17 cellular contexts compared by ENCODE assay signal in the genomic region with DNA sequence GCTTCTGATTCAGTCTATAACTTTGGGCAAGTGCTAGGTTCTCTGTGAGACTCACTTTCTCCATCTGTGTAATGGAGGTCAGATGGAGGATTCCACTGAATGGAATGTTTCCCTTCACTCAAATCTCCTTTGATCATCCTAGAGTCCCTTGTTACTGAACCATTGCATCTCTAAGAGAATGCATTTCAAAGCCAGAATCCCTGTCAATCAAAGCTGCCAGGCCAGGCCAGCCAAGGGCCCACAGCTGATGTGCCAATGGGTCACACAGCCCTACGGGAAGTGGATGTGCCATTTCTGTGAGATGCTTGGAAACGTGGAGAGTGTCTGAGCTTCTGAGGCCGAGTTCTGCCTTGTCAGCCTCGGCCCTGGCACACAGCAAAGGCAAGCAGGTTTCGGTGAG. TPM values are rescaled to one million over a fixed set of nuclear protein-coding genes. Genes with fewer than 3 reads are reported as not detected.
A peak's percentile ranks its signal among the peaks of the same experiment; 100 is the strongest.
DNase-seq lines count a peak whose midpoint lies in the region; ATAC-seq, FAIRE-seq and TF ChIP-seq lines count a peak whose summit lies in the region.
"Had no signal": no experiment of that assay in that cellular context is flagged by ENCODE, and none has a peak within 500 bp of the region (broad histone marks: within the 10 kb centered on the region; RNA-seq: fewer than 3 reads in every experiment).

No MANE protein-coding gene starts in this region.

- peaks cover 0 to 59% (median 30%) of the 10 kb centered on the region in 12 donors for H3K4me1 ChIP-seq in heart left ventricle
- no peaks in the 10 kb centered on the region for H3K4me1 ChIP-seq in K562 (replicated peaks in 1 of 2; ENCODE audit: control insufficient read depth in 2 of 2, insufficient read depth in 2 of 2, low read length in 2 of 2)
- H3K4me1 ChIP-seq in neuronal stem cell (ENCODE audit: control insufficient read depth in 2 of 2, insufficient read depth in 1 of 2, low read depth in 1 of 2, low read length in 2 of 2): peaks cover 0 to 12% of the 10 kb centered on the region in 2 donors
- H3K4me1 ChIP-seq: Caco-2 had no signal

- TF ChIP-seq RAD21 in K562 (CRISPR knock-in tag; conservative IDR thresholded peaks at IDR 0.05 in 1 of 2, IDR thresholded peaks at IDR 0.05 in 1 of 2): no peak

- no peak overlapping the region for H3K23ac ChIP-seq in neuronal stem cell (ENCODE audit: low read depth, low read length, poor library complexity)

- no peak for TF ChIP-seq EP300 in K562 (IDR thresholded peaks at IDR 0.05; ENCODE audit: low read length)

- H3K27ac ChIP-seq in heart left ventricle (peak overlapping the region in 11 of 12 donors; percentile 37 to 95 (median 80)), K562 (ENCODE audit: extremely low read depth, low read depth, low read length) (no peak overlapping the region), neuronal stem cell (replicated peaks; ENCODE audit: low read length) (no peak overlapping the region)
- H3K27ac ChIP-seq: 22Rv1 had no signal

- no peak for TF ChIP-seq POLR2A in heart left ventricle (IDR thresholded peaks at IDR 0.05)
- TF ChIP-seq POLR2A in K562 (conservative IDR thresholded peaks at IDR 0.05): no peak

- H4K20me1 ChIP-seq in K562 (replicated peaks; ENCODE audit: control insufficient read depth, insufficient read depth, low read length): no peaks in the 10 kb centered on the region; the same call in 1 of the 2 replicates

- POLR2A ChIA-PET in K562 (lab: Yijun Ruan, JAX): interaction anchor here (0.6 to 1.6 kb wide), 3 partner anchors 11 to 634 kb away, joined by 3 to 7 read pairs (median 6); no protein-coding TSS in a partner anchor

- DNase-seq in heart left ventricle: no peak
- no peak for DNase-seq in Right ventricle myocardium inferior (ENCODE audit: missing footprints)
- DNase-seq in ELF-1 (ENCODE audit: low read depth, low spot score): peak; percentile 28
- DNase-seq in K562 (ENCODE audit: extremely low read depth in 1 of 4, low spot score in 3 of 4): no peak
- no peak for DNase-seq in neuronal stem cell (ENCODE audit: low spot score)
- DNase-seq in NCI-H748 (lab: John Stamatoyannopoulos, UW; ENCODE audit: unreplicated experiment): no peak
- no peak for DNase-seq in NCI-H82 (lab: John Stamatoyannopoulos, UW)
- DNase-seq in COLO668 (lab: John Stamatoyannopoulos, UW; ENCODE audit: unreplicated experiment): no peak
- DNase-seq: Caco-2; CD8-positive, alpha-beta T cell; DMS53; HCEC 1CT; HFFc6 had no signal

- BruUV-seq in K562 (replicated peaks; lab: Mats Ljungman, UMichigan): no TSS peak

- CTCF ChIA-PET in K562 (lab: Yijun Ruan, JAX; ENCODE audit: low intra/inter-chr PET ratio): no interaction called here

- no peaks in the 10 kb centered on the region for H3K79me1 ChIP-seq in neuronal stem cell (ENCODE audit: low read depth, low read length)

- no peak overlapping the region for H2AFZ ChIP-seq in K562 (ENCODE audit: low read depth, low read length)
- no peak overlapping the region for H2AFZ ChIP-seq in neuronal stem cell (ENCODE audit: low read length)

- FAIRE-seq in K562 (lab: Jason Lieb, UNC): no peak
- FAIRE-seq: HepG2, HTR-8/SVneo had no signal

- no peak for ATAC-seq in heart left ventricle
- no peak for ATAC-seq in Right ventricle myocardium inferior
- ATAC-seq in K562: no peak
- ATAC-seq: CD8-positive, alpha-beta T cell; HepG2 had no signal

- H4K91ac ChIP-seq in neuronal stem cell (ENCODE audit: low read depth, low read length, poor library complexity): no peak overlapping the region

- no peak overlapping the region for H3K14ac ChIP-seq in neuronal stem cell (ENCODE audit: low read length)

- no peak overlapping the region for H4K8ac ChIP-seq in neuronal stem cell (ENCODE audit: low read depth, low read length)

- no peak overlapping the region for H3K4me2 ChIP-seq in K562 (ENCODE audit: insufficient read depth, low read length)
- H3K4me2 ChIP-seq in neuronal stem cell (ENCODE audit: insufficient read depth, low read length, poor library complexity, severe bottlenecking): no peak overlapping the region

- H3K9ac ChIP-seq in K562 (ENCODE audit: insufficient read depth in 1 of 2, low read depth in 2 of 2, low read length in 2 of 2) (no peak overlapping the region), neuronal stem cell (ENCODE audit: low read depth, low read length, poor library complexity) (no peak overlapping the region)

- peaks cover 3% of the 10 kb centered on the region for H3K9me1 ChIP-seq in K562 (ENCODE audit: control insufficient read depth, insufficient read depth, low read length)

- H3K4ac ChIP-seq in neuronal stem cell (ENCODE audit: low read length): no peak overlapping the region

- H3K79me2 ChIP-seq in K562 (ENCODE audit: control insufficient read depth, insufficient read depth, low read length): no peaks in the 10 kb centered on the region

- H3K18ac ChIP-seq in neuronal stem cell (ENCODE audit: low read length): no peak overlapping the region

- intact Hi-C loops in heart left ventricle (cut with DNase I) (loop anchor here in 1 of 10 donors (2.0 kb wide), 1 partner anchor 28 kb away; no protein-coding TSS in a partner anchor), Right ventricle myocardium inferior (cut with DNase I) (loop anchor here (2.0 kb wide), 2 partner anchors 28 to 36 kb away; no protein-coding TSS in a partner anchor), K562 (cut with micrococcal nuclease) (no loop called here)

- in situ Hi-C loops in K562 (cut with MboI): no loop called here

- H2BK5ac ChIP-seq in neuronal stem cell (ENCODE audit: low read length): no peak overlapping the region

- peaks cover 0 to 41% (median 0%) of the 10 kb centered on the region in 9 donors for H3K36me3 ChIP-seq in heart left ventricle
- no peaks in the 10 kb centered on the region for H3K36me3 ChIP-seq in K562 (ENCODE audit: control insufficient read depth, insufficient read depth, low read length)
- H3K36me3 ChIP-seq in neuronal stem cell (replicated peaks in 1 of 2; ENCODE audit: control insufficient read depth in 2 of 2, insufficient read depth in 2 of 2, low read length in 2 of 2): no peaks in the 10 kb centered on the region

- no peak overlapping the region for H2BK120ac ChIP-seq in neuronal stem cell (ENCODE audit: low read depth, low read length)

- H3K9me3 ChIP-seq in heart left ventricle: no peaks in the 10 kb centered on the region
- H3K9me3 ChIP-seq in K562 (replicated peaks; ENCODE audit: control insufficient read depth, insufficient read depth, low read depth, low read length): no peaks in the 10 kb centered on the region
- no peaks in the 10 kb centered on the region for H3K9me3 ChIP-seq in neuronal stem cell (replicated peaks in 1 of 2; ENCODE audit: control insufficient read depth in 2 of 2, insufficient read depth in 1 of 2, low read depth in 1 of 2, low read length in 2 of 2)
- H3K9me3 ChIP-seq: Caco-2 had no signal

- H2BK15ac ChIP-seq in neuronal stem cell (ENCODE audit: low read length): peak overlapping the region; percentile 30

- 62 to 70% (median 67%) methylated on average over 5 of the region's 5 CpGs for WGBS in heart left ventricle, 4 donors
- 0% methylated on average over 5 of the region's 5 CpGs for WGBS in K562 (ENCODE audit: insufficient coverage, low coverage, missing lambda C conversion rate)
- no CpG with 5 or more reads among the region's 5 CpGs for WGBS in neuronal stem cell (ENCODE audit: extremely low coverage in 2 of 2, insufficient read length in 2 of 2, insufficient replicate concordance in 1 of 2), 2 donors

- H2BK12ac ChIP-seq in neuronal stem cell (ENCODE audit: low read length): no peak overlapping the region

- H3K4me3 ChIP-seq in heart left ventricle (no peak overlapping the region), K562 (no peak overlapping the region), neuronal stem cell (ENCODE audit: low read length in 2 of 2) (no peak overlapping the region)

- no peak for TF ChIP-seq CTCF in heart left ventricle (IDR thresholded peaks at IDR 0.05)
- TF ChIP-seq CTCF in K562 (IDR thresholded peaks at IDR 0.05 in 2 of 3, conservative IDR thresholded peaks at IDR 0.05 in 1 of 3; ENCODE audit: insufficient read depth in 2 of 3, low read depth in 1 of 3, low read length in 3 of 3): no peak

- H2AK5ac ChIP-seq in neuronal stem cell (ENCODE audit: low read depth, low read length): no peak overlapping the region

- H3K27me3 ChIP-seq in heart left ventricle (no peaks in the 10 kb centered on the region), K562 (ENCODE audit: control insufficient read depth in 2 of 2, insufficient read depth in 2 of 2, low read length in 2 of 2) (peaks cover 42 to 78% of the 10 kb centered on the region in 2 experiments), neuronal stem cell (ENCODE audit: control insufficient read depth in 3 of 3, insufficient read depth in 3 of 3, low read depth in 1 of 3, low read length in 3 of 3) (peaks cover 0 to 19% (median 0%) of the 10 kb centered on the region in 3 experiments)

RNA-seq across cellular contexts. Expression of a gene that starts 32.4 kb away (rescaled TPM):
- total RNA-seq in heart left ventricle (100 to 1,000 TPM; 133 to 242 (median 198) TPM), Right ventricle myocardium inferior (163 TPM), K562 (2014; rRNA removed) (0.41 and 0.45 TPM in 2 replicates), K562 (2014; rRNA removed; fragmentation: Illumina TruSeq; extraction: Trizol) (not detected in 2 replicates), K562 (2015; rRNA removed; fragmentation: Illumina TruSeq; extraction: Trizol) (0.07 and 0.26 TPM in 2 replicates), K562 (2021) (0.22 and 0.27 TPM in 2 replicates)
- polyA plus RNA-seq in heart left ventricle (10 to 100 TPM; 88.4 to 92.5 TPM), K562 (2011; rRNA removed) (0.10 and 0.11 TPM in 2 replicates), K562 (2014; fragmentation: Illumina TruSeq; extraction: Trizol) (0.21 and 0.40 TPM in 2 replicates), K562 (2014; fragmentation: Nextera tagmentation; extraction: Ambion mirVana) (under 1 TPM in 1 of 2 experiments, not detected in 1; 0.15 TPM), K562 (2014; rRNA removed) (0.34 and 1.4 TPM in 2 replicates)
- total RNA-seq in K562 (2011; cell fraction: chromatin; rRNA removed; ENCODE audit: low replicate concordance): 0.44 and 1.00 TPM in 2 replicates
- 0.66 and 0.67 TPM in 2 replicates for total RNA-seq in K562 (2011; cell fraction: nucleolus; rRNA removed)
- 0.08 and 0.66 TPM in 2 replicates for total RNA-seq in K562 (2011; cell fraction: nucleoplasm; rRNA removed)
- polyA plus RNA-seq in K562 (2011; cell fraction: cytosol; rRNA removed): 0.07 and 0.45 TPM in 2 replicates
- polyA plus RNA-seq in K562 (2011; cell fraction: nucleus; rRNA removed): 0.01 and 0.16 TPM in 2 replicates
- 0.11 and 0.21 TPM in 2 replicates for polyA plus RNA-seq in K562 (2012)
- polyA minus RNA-seq in K562 (2011; rRNA and poly(A)+ RNA removed): 0.49 TPM in 1 of 2 replicates, not detected in the other
- polyA minus RNA-seq in K562 (2011; cell fraction: cytosol; rRNA and poly(A)+ RNA removed): not detected in 2 replicates
- polyA minus RNA-seq in K562 (2011; cell fraction: nucleus; rRNA and poly(A)+ RNA removed): 0.22 and 0.67 TPM in 2 replicates
- polyA plus RNA-seq in neuronal stem cell (2013, experiment 1 of 2): 1.3 TPM
- 1.5 TPM for polyA plus RNA-seq in neuronal stem cell (2013, experiment 2 of 2)
- total RNA-seq: HepG2 had no signal
- polyA plus RNA-seq: CD14-positive monocyte had no signal

Comparison
In these comparisons a context has a peak if more than half of its experiments do, and no peak if none do; other contexts are left out.
1. H3K27ac ChIP-seq: peak in heart left ventricle (11 of 12); none in K562 (single experiment) and neuronal stem cell (single experiment).
2. RNA of a gene that starts 32.4 kb away (total RNA-seq): 133 to 242 TPM in heart left ventricle and 163 TPM in Right ventricle myocardium inferior (single experiment); 0.07 to 1.00 TPM in K562; every median in the first group is over 10 times any median in the second.